In genomic region chr15:66096711-66097058, GRCh38 we compare ENCODE assay signal across 27 cellular contexts.
"Had no signal": no experiment of that assay in that cellular context is flagged by ENCODE, and none has a peak within 500 bp of the region (broad histone marks: within the 10 kb centered on the region; RNA-seq: fewer than 3 reads in every experiment).

No MANE protein-coding gene starts in this region.

- FAIRE-seq: frontal cortex, islet of Langerhans had no signal

- H3K4me1 ChIP-seq: thyroid gland had no signal

- H3K4me3 Mint-ChIP-seq: activated CD4-positive, alpha-beta T cell treated with anti-CD3 and anti-CD28 coated beads for 36 hours; activated CD8-positive, alpha-beta memory T cell treated with anti-CD3 and anti-CD28 coated beads, Interleukin-2, amount 10 ng/mL, durations not matched to agents 7 days and 5 days; activated CD8-positive, alpha-beta T cell treated with anti-CD3 and anti-CD28 coated beads, Interleukin-2, amount 10 ng/mL, durations not matched to agents 7 days and 5 days; activated T-cell treated with anti-CD3 and anti-CD28 coated beads, Interleukin-2, amount 50 U/mL, for 72 hours; natural killer cell treated with Interleukin-12 subunit alpha and Interleukin-12 subunit beta and Interleukin-15 and Interleukin-18, amount 100 ng/mL, for 72 hours; stimulated activated memory B cell treated with anti-CD40 and anti-IgM and Interleukin-4, amounts not matched to agents 10 μg/mL and 1 μg/mL and 100 μg/mL, for 72 hours; stimulated activated naive CD8-positive, alpha-beta T cell treated with anti-CD3 and anti-CD28 coated beads, Interleukin-15, amount 100 ng/mL, for 72 hours; WTC11 had no signal

- H3K36me3 ChIP-seq: left ventricle myocardium inferior, thyroid gland, upper lobe of left lung had no signal

- H3K4me1 Mint-ChIP-seq: activated CD8-positive, alpha-beta memory T cell treated with anti-CD3 and anti-CD28 coated beads, Interleukin-2, amount 10 ng/mL, durations not matched to agents 7 days and 5 days; stimulated activated memory B cell treated with anti-CD40 and anti-IgM and Interleukin-4, amounts not matched to agents 10 μg/mL and 1 μg/mL and 100 μg/mL, for 72 hours had no signal

- ATAC-seq: activated CD4-positive, alpha-beta T cell treated with anti-CD3 and anti-CD28 coated beads for 36 hours; activated CD8-positive, alpha-beta memory T cell treated with anti-CD3 and anti-CD28 coated beads, Interleukin-2, amount 10 ng/mL, durations not matched to agents 7 days and 5 days; activated CD8-positive, alpha-beta T cell treated with anti-CD3 and anti-CD28 coated beads, Interleukin-2, amount 10 ng/mL, durations not matched to agents 7 days and 5 days; activated naive CD4-positive, alpha-beta T cell treated with anti-CD3 and anti-CD28 coated beads, Interleukin-2, amount 50 U/mL, for 72 hours; activated T-cell treated with anti-CD3 and anti-CD28 coated beads, Interleukin-2, amount 50 U/mL, for 72 hours; mucosa of descending colon; stimulated activated memory B cell treated with anti-CD40 and anti-IgM and Interleukin-4, amounts not matched to agents 10 μg/mL and 1 μg/mL and 100 μg/mL, for 72 hours; stimulated activated naive CD8-positive, alpha-beta T cell treated with anti-CD3 and anti-CD28 coated beads, Interleukin-15, amount 100 ng/mL, for 72 hours; WTC11 had no signal

- H3K27me3 ChIP-seq: dorsolateral prefrontal cortex, thyroid gland, upper lobe of left lung had no signal

- H3K4me3 ChIP-seq: coronary artery, dorsolateral prefrontal cortex, left ventricle myocardium inferior, lung, mucosa of descending colon, thyroid gland, upper lobe of left lung had no signal

- H3K9me3 ChIP-seq: left ventricle myocardium inferior, mucosa of descending colon, thyroid gland, upper lobe of left lung had no signal

- H3K27ac ChIP-seq: coronary artery, left ventricle myocardium inferior, thyroid gland, upper lobe of left lung had no signal

- DNase-seq: activated CD4-positive, alpha-beta T cell treated with anti-CD3 and anti-CD28 coated beads for 36 hours; activated CD8-positive, alpha-beta memory T cell treated with anti-CD3 and anti-CD28 coated beads, Interleukin-2, amount 10 ng/mL, durations not matched to agents 7 days and 5 days; activated CD8-positive, alpha-beta T cell treated with anti-CD3 and anti-CD28 coated beads, Interleukin-2, amount 10 ng/mL, durations not matched to agents 7 days and 5 days; activated naive CD4-positive, alpha-beta T cell; activated T-cell treated with anti-CD3 and anti-CD28 coated beads, Interleukin-2, amount 50 U/mL, for 72 hours; cerebellar nuclear complex; effector memory CD4-positive, alpha-beta T cell; left ventricle myocardium inferior; mesendoderm; mucosa of descending colon; posterior cingulate gyrus; right cardiac atrium; stimulated activated CD4-positive, alpha-beta T cell treated with anti-CD3 and anti-CD28 coated beads, Interleukin-12 subunit alpha, Interleukin-12 subunit beta, amount 100 ng/mL, for 4 hours; stimulated activated CD4-positive, alpha-beta T cell treated with anti-CD3 and anti-CD28 coated beads, Interleukin-4, amount 100 ng/mL, for 1 hour; stimulated activated naive CD8-positive, alpha-beta T cell treated with anti-CD3 and anti-CD28 coated beads, Interleukin-15, amount 100 ng/mL, for 72 hours; T-helper 2 cell; thyroid gland; upper lobe of left lung had no signal

- H3K27ac Mint-ChIP-seq: activated CD4-positive, alpha-beta T cell treated with anti-CD3 and anti-CD28 coated beads for 36 hours; activated CD8-positive, alpha-beta memory T cell treated with anti-CD3 and anti-CD28 coated beads, Interleukin-2, amount 10 ng/mL, durations not matched to agents 7 days and 5 days; activated CD8-positive, alpha-beta T cell treated with anti-CD3 and anti-CD28 coated beads, Interleukin-2, amount 10 ng/mL, durations not matched to agents 7 days and 5 days; activated naive CD4-positive, alpha-beta T cell treated with anti-CD3 and anti-CD28 coated beads, Interleukin-2, amount 50 U/mL, for 72 hours; activated T-cell treated with anti-CD3 and anti-CD28 coated beads, Interleukin-2, amount 50 U/mL, for 72 hours; natural killer cell treated with Interleukin-12 subunit alpha and Interleukin-12 subunit beta and Interleukin-15 and Interleukin-18, amount 100 ng/mL, for 72 hours; stimulated activated memory B cell treated with anti-CD40 and anti-IgM and Interleukin-4, amounts not matched to agents 10 μg/mL and 1 μg/mL and 100 μg/mL, for 72 hours; WTC11 had no signal

- H3K36me3 Mint-ChIP-seq: activated CD8-positive, alpha-beta memory T cell treated with anti-CD3 and anti-CD28 coated beads, Interleukin-2, amount 10 ng/mL, durations not matched to agents 7 days and 5 days; activated naive CD4-positive, alpha-beta T cell treated with anti-CD3 and anti-CD28 coated beads, Interleukin-2, amount 50 U/mL, for 72 hours; natural killer cell treated with Interleukin-12 subunit alpha and Interleukin-12 subunit beta and Interleukin-15 and Interleukin-18, amount 100 ng/mL, for 72 hours; stimulated activated memory B cell treated with anti-CD40 and anti-IgM and Interleukin-4, amounts not matched to agents 10 μg/mL and 1 μg/mL and 100 μg/mL, for 72 hours; WTC11 had no signal

- H3K9me3 Mint-ChIP-seq: activated naive CD4-positive, alpha-beta T cell treated with anti-CD3 and anti-CD28 coated beads, Interleukin-2, amount 50 U/mL, for 72 hours; activated T-cell treated with anti-CD3 and anti-CD28 coated beads, Interleukin-2, amount 50 U/mL, for 72 hours; natural killer cell treated with Interleukin-12 subunit alpha and Interleukin-12 subunit beta and Interleukin-15 and Interleukin-18, amount 100 ng/mL, for 72 hours; stimulated activated memory B cell treated with anti-CD40 and anti-IgM and Interleukin-4, amounts not matched to agents 10 μg/mL and 1 μg/mL and 100 μg/mL, for 72 hours; stimulated activated naive CD8-positive, alpha-beta T cell treated with anti-CD3 and anti-CD28 coated beads, Interleukin-15, amount 100 ng/mL, for 72 hours; WTC11 had no signal
